16 cellular contexts compared by ENCODE assay signal in genomic region chr3:53766706-53767105, GRCh38.
DNase-seq lines count a peak whose midpoint lies in the region; ATAC-seq, FAIRE-seq and TF ChIP-seq lines count a peak whose summit lies in the region.
"Had no signal": no experiment of that assay in that cellular context is flagged by ENCODE, and none has a peak within 500 bp of the region (broad histone marks: within the 10 kb centered on the region; RNA-seq: fewer than 3 reads in every experiment).

No MANE protein-coding gene starts in this region.

- no peaks in the 10 kb centered on the region for H3K9me1 ChIP-seq in K562 (ENCODE audit: control insufficient read depth, insufficient read depth, low read length)

- H3K9me3 ChIP-seq in HepG2 (ENCODE audit: low read length), result no peaks in the 10 kb centered on the region
- no peaks in the 10 kb centered on the region for H3K9me3 ChIP-seq in right lobe of liver
- H3K9me3 ChIP-seq in K562 (replicated peaks; ENCODE audit: control insufficient read depth, insufficient read depth, low read depth, low read length), result no peaks in the 10 kb centered on the region
- H3K9me3 ChIP-seq: BLaER1 treated with 17β-estradiol and CSF1 and Interleukin-3, amounts not matched to agents 10 nM and 100 nM had no signal

- TF ChIP-seq POLR2A in HepG2 (IDR thresholded peaks at IDR 0.05; ENCODE audit: insufficient read depth in 1 of 2, low read depth in 2 of 2, low read length in 2 of 2) (no peak), right lobe of liver (IDR thresholded peaks at IDR 0.05) (no peak), K562 (conservative IDR thresholded peaks at IDR 0.05) (no peak)

- H3K4me3 ChIP-seq in HepG2 (replicated peaks in 1 of 3; ENCODE audit: insufficient read depth in 1 of 3, low read depth in 2 of 3, low read length in 3 of 3), result no peak overlapping the region
- no peak overlapping the region for H3K4me3 ChIP-seq in right lobe of liver
- no peak overlapping the region for H3K4me3 ChIP-seq in K562
- H3K4me3 ChIP-seq: BLaER1 treated with 17β-estradiol and CSF1 and Interleukin-3, amounts not matched to agents 10 nM and 100 nM had no signal

- H3K9me3 Mint-ChIP-seq in progenitor cell of endocrine pancreas (ENCODE audit: low read depth), result no peaks in the 10 kb centered on the region
- H3K9me3 Mint-ChIP-seq in activated T-helper 17 cell treated with anti-CD3 and anti-CD28 coated beads, Interleukin-2, amount 50 U/mL, for 72 hours, result no peaks in the 10 kb centered on the region
- H3K9me3 Mint-ChIP-seq: CD4-positive, CD25-positive, alpha-beta regulatory T cell had no signal

- no peaks in the 10 kb centered on the region for H3K4me1 Mint-ChIP-seq in progenitor cell of endocrine pancreas (ENCODE audit: low read depth)
- peaks cover 6% of the 10 kb centered on the region for H3K4me1 Mint-ChIP-seq in activated T-helper 17 cell treated with anti-CD3 and anti-CD28 coated beads, Interleukin-2, amount 50 U/mL, for 72 hours

- intact Hi-C loops in HepG2 (cut with micrococcal nuclease; ENCODE audit: unreplicated experiment), result no loop called here
- intact Hi-C loops in right lobe of liver (cut with DNase I), result no loop called here
- intact Hi-C loops in K562 (cut with micrococcal nuclease), result no loop called here

- FAIRE-seq in HepG2 (lab: Jason Lieb, UNC) (no peak), K562 (lab: Jason Lieb, UNC) (no peak)

- no peaks in the 10 kb centered on the region for H3K36me3 ChIP-seq in HepG2 (replicated peaks in 1 of 2; ENCODE audit: control insufficient read depth in 1 of 2, insufficient read depth in 2 of 2, low read length in 2 of 2)
- H3K36me3 ChIP-seq in right lobe of liver, result no peaks in the 10 kb centered on the region
- H3K36me3 ChIP-seq in K562 (ENCODE audit: control insufficient read depth, insufficient read depth, low read length), result no peaks in the 10 kb centered on the region
- H3K36me3 ChIP-seq: BLaER1 treated with 17β-estradiol and CSF1 and Interleukin-3, amounts not matched to agents 10 nM and 100 nM had no signal

- CTCF ChIA-PET in HepG2 (lab: Yijun Ruan, JAX; ENCODE audit: low intra/inter-chr PET ratio, low total read pairs), result no interaction called here
- CTCF ChIA-PET in K562 (lab: Yijun Ruan, JAX; ENCODE audit: low intra/inter-chr PET ratio), result no interaction called here

- H3K4me2 ChIP-seq in HepG2 (ENCODE audit: low read depth, low read length) (no peak overlapping the region), K562 (ENCODE audit: insufficient read depth, low read length) (no peak overlapping the region)
- H3K4me2 ChIP-seq: BLaER1 treated with 17β-estradiol and CSF1 and Interleukin-3, amounts not matched to agents 10 nM and 100 nM had no signal

- H3K27ac ChIP-seq in HepG2 (ENCODE audit: extremely low read length, insufficient read depth, low read length), result no peak overlapping the region
- H3K27ac ChIP-seq in right lobe of liver, result no peak overlapping the region
- no peak overlapping the region for H3K27ac ChIP-seq in K562 (ENCODE audit: extremely low read depth, low read depth, low read length)
- H3K27ac ChIP-seq: 22Rv1; BLaER1 treated with 17β-estradiol and CSF1 and Interleukin-3, amounts not matched to agents 10 nM and 100 nM; HL-60 had no signal

- TF ChIP-seq EP300 in HepG2 (IDR thresholded peaks at IDR 0.05; ENCODE audit: low read depth in 2 of 2, low read length in 2 of 2) (no peak), HepG2 (CRISPR knock-in tag; IDR thresholded peaks at IDR 0.05; ENCODE audit: borderline replicate concordance) (no peak), K562 (IDR thresholded peaks at IDR 0.05; ENCODE audit: low read length) (no peak)

- H3K27me3 Mint-ChIP-seq in progenitor cell of endocrine pancreas, result peaks cover 7% of the 10 kb centered on the region
- H3K27me3 Mint-ChIP-seq in activated T-helper 17 cell treated with anti-CD3 and anti-CD28 coated beads, Interleukin-2, amount 50 U/mL, for 72 hours, result peaks cover 16% of the 10 kb centered on the region

- H3K4me1 ChIP-seq in HepG2 (ENCODE audit: insufficient read depth, low read length) (peaks cover 18% of the 10 kb centered on the region; the same call in 1 of the 2 replicates), right lobe of liver (no peaks in the 10 kb centered on the region), K562 (replicated peaks in 1 of 2; ENCODE audit: control insufficient read depth in 2 of 2, insufficient read depth in 2 of 2, low read length in 2 of 2) (no peaks in the 10 kb centered on the region)

- TF ChIP-seq CTCF in HepG2 (CRISPR knock-in tag; IDR thresholded peaks at IDR 0.05) (no peak), right lobe of liver (IDR thresholded peaks at IDR 0.05) (no peak), K562 (IDR thresholded peaks at IDR 0.05 in 2 of 3, conservative IDR thresholded peaks at IDR 0.05 in 1 of 3; ENCODE audit: insufficient read depth in 2 of 3, low read depth in 1 of 3, low read length in 3 of 3) (0 out of 6 replicates have a peak, but pooled peaks of 1 of the 3 experiments have one; percentile 16), progenitor cell of endocrine pancreas (IDR thresholded peaks at IDR 0.05; ENCODE audit: unreplicated experiment) (peak; percentile 7)

- no peak overlapping the region for H3K4me3 Mint-ChIP-seq in progenitor cell of endocrine pancreas (ENCODE audit: low read depth)
- H3K4me3 Mint-ChIP-seq in activated T-helper 17 cell treated with anti-CD3 and anti-CD28 coated beads, Interleukin-2, amount 50 U/mL, for 72 hours, result no peak overlapping the region
- H3K4me3 Mint-ChIP-seq: CD4-positive, CD25-positive, alpha-beta regulatory T cell had no signal

- in situ Hi-C loops in HepG2 (cut with HindIII; ENCODE audit: extremely low pct_ligation_motif_present, low pct_unique_long_range_greater_than_20kb), result no loop called here
- in situ Hi-C loops in K562 (cut with MboI), result no loop called here

- TF ChIP-seq RAD21 in HepG2 (CRISPR knock-in tag; IDR thresholded peaks at IDR 0.05), result no peak
- TF ChIP-seq RAD21 in K562 (CRISPR knock-in tag; conservative IDR thresholded peaks at IDR 0.05 in 1 of 2, IDR thresholded peaks at IDR 0.05 in 1 of 2), result no peak

- no peak overlapping the region for H2AFZ ChIP-seq in HepG2 (ENCODE audit: low read length)
- no peak overlapping the region for H2AFZ ChIP-seq in K562 (ENCODE audit: low read depth, low read length)

- no peak overlapping the region for H3K27ac Mint-ChIP-seq in progenitor cell of endocrine pancreas
- H3K27ac Mint-ChIP-seq in activated T-helper 17 cell treated with anti-CD3 and anti-CD28 coated beads, Interleukin-2, amount 50 U/mL, for 72 hours, result no peak overlapping the region
- H3K27ac Mint-ChIP-seq: CD4-positive, CD25-positive, alpha-beta regulatory T cell had no signal

- ATAC-seq in HepG2 (peak; percentile 60), right lobe of liver (no peak), K562 (peak; percentile 63; the same call in 1 of the 3 replicates)
- ATAC-seq in activated T-helper 17 cell treated with anti-CD3 and anti-CD28 coated beads, Interleukin-2, amount 50 U/mL, for 72 hours (replicated peaks), result no peak

- H3K79me2 ChIP-seq in HepG2 (ENCODE audit: insufficient read depth, low read length) (no peaks in the 10 kb centered on the region), K562 (ENCODE audit: control insufficient read depth, insufficient read depth, low read length) (no peaks in the 10 kb centered on the region)

- POLR2A ChIA-PET in HepG2 (lab: Yijun Ruan, JAX), result interaction anchor here (0.9 kb wide), 1 partner anchor 79 kb away, joined by 3 read pairs; no protein-coding TSS in a partner anchor
- POLR2A ChIA-PET in K562 (lab: Yijun Ruan, JAX), result interaction anchor here (1.2 kb wide), 1 partner anchor 22 kb away, joined by 3 read pairs; no protein-coding TSS in a partner anchor

- DNase-seq in HepG2 (ENCODE audit: low spot score) (peak; percentile 3), right lobe of liver (no peak), K562 (ENCODE audit: extremely low read depth in 1 of 4, low spot score in 3 of 4) (no peak), progenitor cell of endocrine pancreas (ENCODE audit: low spot score, unreplicated experiment) (no peak), OCI-M2 (lab: John Stamatoyannopoulos, UW; ENCODE audit: unreplicated experiment) (no peak)
- DNase-seq in activated CD4-positive, alpha-beta T cell treated with anti-CD3 and anti-CD28 coated beads for 4 hours, result no peak
- DNase-seq: Calu3; CD4-positive, CD25-positive, alpha-beta regulatory T cell; DMS 273 treated with DMSO at 0.1 percent for 48 hours; H7; IMR-90; KG1 had no signal

- 75% methylated on average over 7 of the region's 7 CpGs for WGBS in HepG2 (ENCODE audit: low lambda C conversion rate)
- WGBS in right lobe of liver (ENCODE audit: insufficient coverage, low coverage, low lambda C conversion rate, missing lambda C conversion rate), result 100% methylated on average over 3 of the region's 7 CpGs
- WGBS in K562 (ENCODE audit: insufficient coverage, low coverage, missing lambda C conversion rate), result 10% methylated on average over 7 of the region's 7 CpGs

- H3K9ac ChIP-seq in HepG2 (ENCODE audit: insufficient read depth, low read depth, low read length) (no peak overlapping the region), K562 (ENCODE audit: insufficient read depth in 1 of 2, low read depth in 2 of 2, low read length in 2 of 2) (no peak overlapping the region)
- H3K9ac ChIP-seq: BLaER1 treated with 17β-estradiol and CSF1 and Interleukin-3, amounts not matched to agents 10 nM and 100 nM had no signal

- no peaks in the 10 kb centered on the region for H4K20me1 ChIP-seq in HepG2 (ENCODE audit: insufficient read depth, low read length)
- no peaks in the 10 kb centered on the region for H4K20me1 ChIP-seq in K562 (replicated peaks; ENCODE audit: control insufficient read depth, insufficient read depth, low read length)
- H4K20me1 ChIP-seq: BLaER1 treated with 17β-estradiol and CSF1 and Interleukin-3, amounts not matched to agents 10 nM and 100 nM had no signal

- BruUV-seq in HepG2 (replicated peaks; lab: Mats Ljungman, UMichigan), result no TSS peak
- no TSS peak for BruUV-seq in K562 (replicated peaks; lab: Mats Ljungman, UMichigan)

- H3K27me3 ChIP-seq in HepG2 (ENCODE audit: control insufficient read depth in 1 of 2, insufficient read depth in 2 of 2, low read length in 2 of 2) (no peaks in the 10 kb centered on the region), right lobe of liver (no peaks in the 10 kb centered on the region), K562 (ENCODE audit: control insufficient read depth in 2 of 2, insufficient read depth in 2 of 2, low read length in 2 of 2) (peaks cover 0 to 37% of the 10 kb centered on the region in 2 experiments; a peak in 3 of 5 replicates)
- H3K27me3 ChIP-seq: BLaER1 treated with 17β-estradiol and CSF1 and Interleukin-3, amounts not matched to agents 10 nM and 100 nM had no signal

- no peaks in the 10 kb centered on the region for H3K36me3 Mint-ChIP-seq in progenitor cell of endocrine pancreas (ENCODE audit: insufficient read depth)
- H3K36me3 Mint-ChIP-seq in activated T-helper 17 cell treated with anti-CD3 and anti-CD28 coated beads, Interleukin-2, amount 50 U/mL, for 72 hours (ENCODE audit: low read depth), result no peaks in the 10 kb centered on the region
- H3K36me3 Mint-ChIP-seq: CD4-positive, CD25-positive, alpha-beta regulatory T cell had no signal

TF ChIP-seq in HepG2, 621 proteins besides CTCF, POLR2A, EP300 and RAD21 (continues in another document):
- no peak for TF ChIP-seq TOPORS (CRISPR knock-in tag; IDR thresholded peaks at IDR 0.05)

TF ChIP-seq in K562, 482 proteins besides CTCF, POLR2A, EP300 and RAD21 (continues in another document):
- no peak for TF ChIP-seq RAD51 (IDR thresholded peaks at IDR 0.05; ENCODE audit: borderline replicate concordance, low read depth)
- no peak for TF ChIP-seq SAFB (IDR thresholded peaks at IDR 0.05; ENCODE audit: borderline replicate concordance, low read depth, low read length)

Comparison
In these comparisons a context has a peak if more than half of its experiments do, and no peak if none do; other contexts are left out.
1. ATAC-seq: peak in HepG2 (single experiment) and K562 (single experiment); none in right lobe of liver (0 of 4) and activated T-helper 17 cell treated with anti-CD3 and anti-CD28 coated beads, Interleukin-2, amount 50 U/mL, for 72 hours (single experiment).